In the genomic region with DNA sequence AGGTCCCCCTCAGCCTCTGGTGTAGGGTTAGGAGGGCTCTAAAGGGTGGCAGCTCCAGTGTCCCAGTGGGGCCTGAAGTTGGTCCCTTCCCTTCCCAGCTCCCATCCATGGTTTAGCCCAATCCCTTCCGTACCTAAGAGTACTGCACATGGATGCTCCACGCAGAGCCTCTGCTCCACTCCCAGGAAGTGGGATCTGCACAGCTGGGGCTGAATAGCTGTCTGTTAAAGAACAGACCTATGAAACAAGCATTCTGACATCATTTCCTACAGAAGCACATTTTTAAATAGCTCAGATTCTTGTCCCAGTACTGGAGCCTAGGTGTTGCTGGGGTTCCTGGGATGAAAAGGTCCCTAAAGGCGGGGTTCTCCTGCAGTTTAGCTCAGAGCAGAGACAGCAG, we compare ENCODE assay signal across 29 cellular contexts.
DNase-seq lines count a peak whose midpoint lies in the region; ATAC-seq and TF ChIP-seq lines count a peak whose summit lies in the region.
"Had no signal": no experiment of that assay in that cellular context is flagged by ENCODE, and none has a peak within 500 bp of the region (broad histone marks: within the 10 kb centered on the region; RNA-seq: fewer than 3 reads in every experiment).

No MANE protein-coding gene starts in this region.

- POLR2A ChIA-PET in IMR-90 (lab: Charles Lee; ENCODE audit: unreplicated experiment), result no interaction called here

- no peak overlapping the region for H2AK9ac ChIP-seq in IMR-90 (replicated peaks; ENCODE audit: low read depth, low read length, poor library complexity)

- no peak overlapping the region for H2AFZ ChIP-seq in IMR-90 (replicated peaks; ENCODE audit: low read length, poor library complexity)
- H2AFZ ChIP-seq: PC-9 had no signal

- H3K4me1 ChIP-seq in IMR-90 (ENCODE audit: control insufficient read depth, insufficient read depth, low read length), result peaks cover 3% of the 10 kb centered on the region
- H3K4me1 ChIP-seq: SJCRH30 had no signal

- ATAC-seq in IMR-90 (ENCODE audit: low read depth) (no peak), GM19452 (IDR thresholded peaks at IDR 0.05; ENCODE audit: unreplicated experiment) (no peak), HG02588 (IDR thresholded peaks at IDR 0.05; ENCODE audit: unreplicated experiment) (no peak), GM18861 (IDR thresholded peaks at IDR 0.05; ENCODE audit: unreplicated experiment) (no peak)
- ATAC-seq: GM12878, HCT116, HepG2, K562, Right ventricle myocardium inferior, SK-N-SH treated with all-trans-retinoic acid at 6 μM for 48 hours had no signal

- H3K36me3 ChIP-seq in IMR-90 (ENCODE audit: control insufficient read depth, insufficient read depth, low read length), result peaks cover 8% of the 10 kb centered on the region
- H3K36me3 ChIP-seq: SJCRH30 had no signal

- peaks cover 0 to 2% of the 10 kb centered on the region in 2 experiments; a peak in 1 of 4 replicates for H3K79me1 ChIP-seq in IMR-90 (ENCODE audit: low read depth in 1 of 2, low read length in 2 of 2)

- intact Hi-C loops in IMR-90 (cut with micrococcal nuclease), result no loop called here

- WGBS in IMR-90 (ENCODE audit: extremely low coverage in 2 of 2, insufficient read length in 1 of 2), 2 experiments, result no CpG with 5 or more reads among the region's 3 CpGs

- dilution Hi-C loops in IMR-90 (cut with HindIII; ENCODE audit: low sequenced_read_pairs, unreplicated experiment), result no loop called here

- H2BK120ac ChIP-seq in IMR-90 (ENCODE audit: low read depth, low read length), result no peak overlapping the region

- H4K91ac ChIP-seq in IMR-90 (ENCODE audit: insufficient read depth, low read depth, low read length), result no peak overlapping the region

- CTCF ChIA-PET in IMR-90 (lab: Yijun Ruan, JAX), result no interaction called here

- H4K5ac ChIP-seq in IMR-90 (ENCODE audit: low read depth, low read length), result no peak overlapping the region

- no peak overlapping the region for H3K56ac ChIP-seq in IMR-90 (ENCODE audit: extremely low read depth, insufficient read depth, low read length)

- TF ChIP-seq POLR2A in IMR-90 (IDR thresholded peaks at IDR 0.05; ENCODE audit: low read depth, low read length), result no peak

- no peak for TF ChIP-seq CTCF in IMR-90 (conservative IDR thresholded peaks at IDR 0.05; ENCODE audit: low read depth, low read length)
- no peak for TF ChIP-seq CTCF in cardiac fibroblast (IDR thresholded peaks at IDR 0.05; ENCODE audit: low read depth, low read length)
- TF ChIP-seq CTCF in GM20000 (IDR thresholded peaks at IDR 0.05; ENCODE audit: extremely low read depth, missing control alignments), result no peak

- in situ Hi-C loops in IMR-90 (cut with MboI; ENCODE audit: low sequenced_read_pairs), result no loop called here

- no peaks in the 10 kb centered on the region for H4K20me1 ChIP-seq in IMR-90 (ENCODE audit: insufficient read depth, low read length)

- no peak overlapping the region for H2AK5ac ChIP-seq in IMR-90 (ENCODE audit: low read depth, low read length)

- H4K8ac ChIP-seq in IMR-90 (ENCODE audit: low read depth in 2 of 2, low read length in 2 of 2), result no peak overlapping the region

- no peak overlapping the region for H3K14ac ChIP-seq in IMR-90 (replicated peaks; ENCODE audit: low read depth, low read length)

- no TSS peak for BruUV-seq in IMR-90 (replicated peaks; lab: Mats Ljungman, UMichigan)

- no peak for TF ChIP-seq RAD21 in IMR-90 (IDR thresholded peaks at IDR 0.05; ENCODE audit: low read length)

- no peak overlapping the region for H3K23ac ChIP-seq in IMR-90 (ENCODE audit: low read depth, low read length)

- H3K4ac ChIP-seq in IMR-90 (ENCODE audit: low read depth, low read length), result no peak overlapping the region

- H3K4me3 ChIP-seq in IMR-90 (ENCODE audit: insufficient read depth, low read depth, low read length) (no peak overlapping the region), cardiac fibroblast (replicated peaks in 1 of 2; ENCODE audit: low read depth in 2 of 2, low read length in 2 of 2) (no peak overlapping the region)
- H3K4me3 ChIP-seq: GM12878, K562, PC-9, SJCRH30 had no signal

- peak; percentile 16 for DNase-seq in A172 (ENCODE audit: low spot score)
- DNase-seq in IMR-90, result peak; percentile 8
- peak; percentile 10 to 44 for DNase-seq in cardiac fibroblast (ENCODE audit: low read depth in 2 of 2)
- DNase-seq in islet precursor cell, result peak; percentile 60
- no peak for DNase-seq in GM20000 (ENCODE audit: low spot score)
- DNase-seq: ACHN; CD4-positive, CD25-positive, alpha-beta regulatory T cell; DMS153; GDM1; MM.1S; NCI-H1048; NCI-H1417; NCI-H1694; NCI-H2029 treated with DMSO at 0.1 percent for 48 hours; NCI-H345; NCI-H524; NCI-H748 treated with DMSO at 0.1 percent for 48 hours; PC-9 had no signal

- no peak overlapping the region for H2BK5ac ChIP-seq in IMR-90 (ENCODE audit: low read depth, low read length, poor library complexity, severe bottlenecking)

- H3K9me3 ChIP-seq in IMR-90 (ENCODE audit: control insufficient read depth, insufficient read depth, low read length), result no peaks in the 10 kb centered on the region
- H3K9me3 ChIP-seq: SJCRH30 had no signal

- H3K27ac ChIP-seq in IMR-90 (ENCODE audit: insufficient read depth, low read length), result no peak overlapping the region
- H3K27ac ChIP-seq: 22Rv1, PC-9, SJCRH30 had no signal

- no peak overlapping the region for H3K9ac ChIP-seq in IMR-90 (ENCODE audit: low read depth, low read length)

- H3K4me2 ChIP-seq in IMR-90 (ENCODE audit: low read depth, low read length), result no peak overlapping the region
- H3K4me2 ChIP-seq: PC-9 had no signal

- H3K18ac ChIP-seq in IMR-90 (ENCODE audit: low read depth, low read length), result no peak overlapping the region

- no peaks in the 10 kb centered on the region for H3K27me3 ChIP-seq in IMR-90 (ENCODE audit: control insufficient read depth, insufficient read depth, low read length)
- H3K27me3 ChIP-seq: SJCRH30 had no signal

- no peak overlapping the region for H2BK15ac ChIP-seq in IMR-90 (ENCODE audit: low read depth, low read length)

- no peak overlapping the region for H2BK20ac ChIP-seq in IMR-90 (ENCODE audit: low read depth, low read length)

- peaks cover 13% of the 10 kb centered on the region for H3K9me1 ChIP-seq in IMR-90 (ENCODE audit: insufficient read depth, low read length)

TF ChIP-seq in IMR-90, 13 proteins besides CTCF, POLR2A, EP300 and RAD21:
- TF ChIP-seq CHD1 (IDR thresholded peaks at IDR 0.05; ENCODE audit: low read depth, low read length) (no peak), SMC3 (IDR thresholded peaks at IDR 0.05; ENCODE audit: low read depth, low read length) (no peak), FOS (IDR thresholded peaks at IDR 0.05; ENCODE audit: low read depth, low read length) (no peak), MAZ (IDR thresholded peaks at IDR 0.05; ENCODE audit: borderline replicate concordance, low read depth, low read length) (no peak), RFX5 (IDR thresholded peaks at IDR 0.05; ENCODE audit: low read depth, low read length) (no peak), NFE2L2 (IDR thresholded peaks at IDR 0.05; ENCODE audit: low read depth, low read length) (no peak), BHLHE40 (IDR thresholded peaks at IDR 0.05; ENCODE audit: low read depth, low read length) (no peak)
- TF ChIP-seq, protein P1, sequence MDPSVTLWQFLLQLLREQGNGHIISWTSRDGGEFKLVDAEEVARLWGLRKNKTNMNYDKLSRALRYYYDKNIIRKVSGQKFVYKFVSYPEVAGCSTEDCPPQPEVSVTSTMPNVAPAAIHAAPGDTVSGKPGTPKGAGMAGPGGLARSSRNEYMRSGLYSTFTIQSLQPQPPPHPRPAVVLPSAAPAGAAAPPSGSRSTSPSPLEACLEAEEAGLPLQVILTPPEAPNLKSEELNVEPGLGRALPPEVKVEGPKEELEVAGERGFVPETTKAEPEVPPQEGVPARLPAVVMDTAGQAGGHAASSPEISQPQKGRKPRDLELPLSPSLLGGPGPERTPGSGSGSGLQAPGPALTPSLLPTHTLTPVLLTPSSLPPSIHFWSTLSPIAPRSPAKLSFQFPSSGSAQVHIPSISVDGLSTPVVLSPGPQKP (IDR thresholded peaks at IDR 0.05; ENCODE audit: borderline replicate concordance, low read depth, low read length), result no peak
